ENCODE assay signal across 11 cellular contexts in genomic region chr6:73710470-73710869, GRCh38. TPM values are rescaled to one million over a fixed set of nuclear protein-coding genes. Genes with fewer than 3 reads are reported as not detected.
A peak's percentile ranks its signal among the peaks of the same experiment; 100 is the strongest.
DNase-seq lines count a peak whose midpoint lies in the region; ATAC-seq and TF ChIP-seq lines count a peak whose summit lies in the region.
"Had no signal": no experiment of that assay in that cellular context is flagged by ENCODE, and none has a peak within 500 bp of the region (broad histone marks: within the 10 kb centered on the region; RNA-seq: fewer than 3 reads in every experiment).

No MANE protein-coding gene starts in this region.

- TF ChIP-seq CTCF in RWPE2 (IDR thresholded peaks at IDR 0.05; ENCODE audit: poor library complexity, severe bottlenecking) (no peak), fibroblast of villous mesenchyme (IDR thresholded peaks at IDR 0.05; ENCODE audit: insufficient read depth, low read depth, low read length) (no peak)

- in situ Hi-C loops in ACHN (cut with HindIII; ENCODE audit: low pct_ligation_motif_present, low pct_unique_long_range_greater_than_20kb, low sequenced_read_pairs): no loop called here

- no peaks in the 10 kb centered on the region for H3K9me3 ChIP-seq in RWPE2 (ENCODE audit: severe bottlenecking)

- H3K27ac ChIP-seq in RWPE2 (ENCODE audit: poor library complexity, severe bottlenecking): peak overlapping the region; percentile 88

- no peaks in the 10 kb centered on the region for H3K27me3 ChIP-seq in RWPE2 (ENCODE audit: insufficient read depth, poor library complexity, severe bottlenecking)

- DNase-seq in ACHN (peak; percentile 65), RWPE2 (ENCODE audit: low spot score) (peak; percentile 80), fibroblast of villous mesenchyme (ENCODE audit: low read depth) (peak; percentile 81), NCI-H510A treated with DMSO at 0.1 percent for 48 hours (lab: John Stamatoyannopoulos, UW) (no peak), GF-D8 (lab: John Stamatoyannopoulos, UW) (no peak), iPS-NIHi7 (ENCODE audit: extremely low spot score) (no peak)
- DNase-seq in stimulated activated naive CD4-positive, alpha-beta T cell treated with Interleukin-2 at 50 U/mL for 16 hours (lab: John Stamatoyannopoulos, UW): no peak
- DNase-seq: activated T-cell treated with anti-CD3 and anti-CD28 coated beads, Interleukin-2, amount 50 U/mL, for 48 hours; mesendoderm; NCI-H146 had no signal

- H3K36me3 ChIP-seq in RWPE2 (ENCODE audit: low read depth): peaks cover 37% of the 10 kb centered on the region

- no peak overlapping the region for H3K4me3 ChIP-seq in RWPE2 (ENCODE audit: severe bottlenecking)
- H3K4me3 ChIP-seq in fibroblast of villous mesenchyme (ENCODE audit: low read depth, low read length): no peak overlapping the region

- H3K4me1 ChIP-seq in RWPE2 (ENCODE audit: insufficient read depth, poor library complexity, severe bottlenecking): peaks cover 30% of the 10 kb centered on the region

- ATAC-seq in HG02884 (IDR thresholded peaks at IDR 0.05; ENCODE audit: unreplicated experiment) (peak; percentile 63), RWPE2 (ENCODE audit: low read depth) (peak; percentile 95)

RNA-seq across cellular contexts. Expression of gene CD109, which starts 14.5 kb away (rescaled TPM):
- 27.2 and 43.2 TPM in 2 replicates for total RNA-seq in fibroblast of villous mesenchyme

RNA-seq across cellular contexts. Expression of gene SLC17A5, which starts 56.7 kb away (rescaled TPM):
- 40.3 and 46.6 TPM in 2 replicates for total RNA-seq in fibroblast of villous mesenchyme

Comparison
In these comparisons a context has a peak if more than half of its experiments do, and no peak if none do; other contexts are left out.
1. DNase-seq: peak in ACHN (single experiment), RWPE2 (single experiment) and fibroblast of villous mesenchyme (single experiment); none in NCI-H510A treated with DMSO at 0.1 percent for 48 hours (single experiment), GF-D8 (single experiment), iPS-NIHi7 (single experiment) and stimulated activated naive CD4-positive, alpha-beta T cell treated with Interleukin-2 at 50 U/mL for 16 hours (single experiment).